In the genomic region with DNA sequence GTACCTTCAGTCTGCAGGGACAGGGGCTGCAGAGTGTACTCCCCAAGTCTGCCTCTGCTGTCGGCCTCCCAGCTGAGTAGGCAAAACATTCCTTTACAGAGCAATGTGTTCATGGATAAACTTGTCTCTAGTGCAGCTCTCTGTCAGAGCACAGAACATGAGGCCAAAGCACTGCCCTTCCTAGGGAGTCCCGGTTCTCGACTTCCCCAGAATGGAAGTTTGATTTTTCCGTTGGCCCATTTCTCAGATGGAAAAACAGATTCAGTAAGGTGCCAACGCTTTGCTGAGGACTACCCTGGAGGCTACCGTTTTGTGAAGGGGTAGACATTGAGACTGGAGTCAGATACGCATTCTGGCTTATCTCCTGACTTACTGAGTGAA, we compare ENCODE assay signal across 8 cellular contexts. TPM values are rescaled to one million over a fixed set of nuclear protein-coding genes. Genes with fewer than 3 reads are reported as not detected.
A peak's percentile ranks its signal among the peaks of the same experiment; 100 is the strongest.
DNase-seq lines count a peak whose midpoint lies in the region; ATAC-seq lines count a peak whose summit lies in the region.

No MANE protein-coding gene starts in this region.

- peak overlapping the region; percentile 85 for H3K4me3 Mint-ChIP-seq in activated naive CD4-positive, alpha-beta T cell treated with anti-CD3 and anti-CD28 coated beads for 36 hours
- H3K4me3 Mint-ChIP-seq in activated naive CD4-positive, alpha-beta T cell treated with anti-CD3 and anti-CD28 coated beads, Interleukin-2, amount 50 U/mL, for 24 hours = peak overlapping the region; percentile 92

- intact Hi-C loops in activated naive CD4-positive, alpha-beta T cell treated with anti-CD3 and anti-CD28 coated beads for 36 hours (cut with micrococcal nuclease) = loop anchor here (1.0 kb wide), 1 partner anchor 15 kb away; no protein-coding TSS in a partner anchor

- peaks cover 8% of the 10 kb centered on the region for H3K9me3 Mint-ChIP-seq in activated naive CD4-positive, alpha-beta T cell treated with anti-CD3 and anti-CD28 coated beads for 36 hours
- no peaks in the 10 kb centered on the region for H3K9me3 Mint-ChIP-seq in activated naive CD4-positive, alpha-beta T cell treated with anti-CD3 and anti-CD28 coated beads, Interleukin-2, amount 50 U/mL, for 24 hours

- H3K36me3 Mint-ChIP-seq in activated naive CD4-positive, alpha-beta T cell treated with anti-CD3 and anti-CD28 coated beads for 36 hours (ENCODE audit: low read depth) = peaks cover 14% of the 10 kb centered on the region
- no peaks in the 10 kb centered on the region for H3K36me3 Mint-ChIP-seq in activated naive CD4-positive, alpha-beta T cell treated with anti-CD3 and anti-CD28 coated beads, Interleukin-2, amount 50 U/mL, for 24 hours

- H3K4me3 ChIP-seq in stomach smooth muscle (ENCODE audit: low read length in 2 of 2) = peak overlapping the region; percentile 86 to 87

- peak overlapping the region; percentile 54 for H3K27ac Mint-ChIP-seq in activated naive CD4-positive, alpha-beta T cell treated with anti-CD3 and anti-CD28 coated beads for 36 hours
- peak overlapping the region; percentile 93 for H3K27ac Mint-ChIP-seq in activated naive CD4-positive, alpha-beta T cell treated with anti-CD3 and anti-CD28 coated beads, Interleukin-2, amount 50 U/mL, for 24 hours

- H3K36me3 ChIP-seq in stomach smooth muscle (ENCODE audit: control insufficient read depth in 2 of 2, insufficient read depth in 2 of 2, low read length in 2 of 2) = no peaks in the 10 kb centered on the region

- peak overlapping the region; percentile 72 to 82 for H3K9ac ChIP-seq in stomach smooth muscle (ENCODE audit: low read length in 2 of 2)

- H3K9me3 ChIP-seq in stomach smooth muscle (ENCODE audit: control insufficient read depth in 2 of 2, low read length in 2 of 2) = no peaks in the 10 kb centered on the region

- no peaks in the 10 kb centered on the region for H3K27me3 Mint-ChIP-seq in activated naive CD4-positive, alpha-beta T cell treated with anti-CD3 and anti-CD28 coated beads for 36 hours (ENCODE audit: low read depth)
- H3K27me3 Mint-ChIP-seq in activated naive CD4-positive, alpha-beta T cell treated with anti-CD3 and anti-CD28 coated beads, Interleukin-2, amount 50 U/mL, for 24 hours = no peaks in the 10 kb centered on the region

- DNase-seq in activated naive CD4-positive, alpha-beta T cell treated with anti-CD3 and anti-CD28 coated beads for 36 hours = no peak
- no peak for DNase-seq in activated naive CD4-positive, alpha-beta T cell treated with anti-CD3 and anti-CD28 coated beads, Interleukin-2, amount 50 U/mL, for 16 hours
- DNase-seq in iPS-NIHi7 (ENCODE audit: extremely low spot score) (peak; percentile 18), C1 segment of cervical spinal cord (lab: John Stamatoyannopoulos, UW) (no peak)
- DNase-seq in stimulated activated naive CD4-positive, alpha-beta T cell (lab: John Stamatoyannopoulos, UW) = no peak

- no peaks in the 10 kb centered on the region for H3K27me3 ChIP-seq in stomach smooth muscle (ENCODE audit: control insufficient read depth in 1 of 2, insufficient read depth in 2 of 2, low read length in 2 of 2)

- ATAC-seq in HG03139 (IDR thresholded peaks at IDR 0.05; ENCODE audit: unreplicated experiment) = peak; percentile 36

- H3K4me1 Mint-ChIP-seq in activated naive CD4-positive, alpha-beta T cell treated with anti-CD3 and anti-CD28 coated beads for 36 hours (ENCODE audit: low read depth) = peaks cover 44% of the 10 kb centered on the region
- H3K4me1 Mint-ChIP-seq in activated naive CD4-positive, alpha-beta T cell treated with anti-CD3 and anti-CD28 coated beads, Interleukin-2, amount 50 U/mL, for 24 hours = peaks cover 65% of the 10 kb centered on the region

- H3K4me1 ChIP-seq in stomach smooth muscle (ENCODE audit: control insufficient read depth, insufficient read depth, low read length) = peaks cover 20% of the 10 kb centered on the region

- CTCF ChIA-PET in activated naive CD4-positive, alpha-beta T cell treated with anti-CD3 and anti-CD28 coated beads for 36 hours (lab: Charles Lee) = no interaction called here

- no peak overlapping the region for H3K27ac ChIP-seq in stomach smooth muscle (ENCODE audit: low read length)

RNA-seq across cellular contexts. Expression of a gene that starts 0.4 kb away (rescaled TPM):
- total RNA-seq in activated naive CD4-positive, alpha-beta T cell treated with anti-CD3 and anti-CD28 coated beads for 36 hours = 10 to 100 TPM in 1 of 2 experiments, 1 to 10 TPM in 1; 8.7 to 11.0 TPM
